In genomic region chr4:151646322-151646721, GRCh38 we compare ENCODE assay signal across 26 cellular contexts.
DNase-seq lines count a peak whose midpoint lies in the region; ATAC-seq and TF ChIP-seq lines count a peak whose summit lies in the region.
"Had no signal": no experiment of that assay in that cellular context is flagged by ENCODE, and none has a peak within 500 bp of the region (broad histone marks: within the 10 kb centered on the region; RNA-seq: fewer than 3 reads in every experiment).

No MANE protein-coding gene starts in this region.

- no peaks in the 10 kb centered on the region for H3K9me3 Mint-ChIP-seq in endodermal cell
- H3K9me3 Mint-ChIP-seq: mesothelial cell of epicardium had no signal

- peaks cover 34% of the 10 kb centered on the region for H3K4me1 Mint-ChIP-seq in endodermal cell
- H3K4me1 Mint-ChIP-seq: immature natural killer cell, mesothelial cell of epicardium, naive B cell had no signal

- peaks cover 13% of the 10 kb centered on the region for H3K27me3 ChIP-seq in OCI-LY3 (ENCODE audit: low read depth, low read length)
- peaks cover 23% of the 10 kb centered on the region for H3K27me3 ChIP-seq in endodermal cell (ENCODE audit: control insufficient read depth, insufficient read depth, low read length, poor library complexity, severe bottlenecking)
- peaks cover 0 to 2% (median 0%) of the 10 kb centered on the region in 3 experiments for H3K27me3 ChIP-seq in neuronal stem cell (ENCODE audit: control insufficient read depth in 3 of 3, insufficient read depth in 3 of 3, low read depth in 1 of 3, low read length in 3 of 3)
- H3K27me3 ChIP-seq: BLaER1, left lung, Peyer's patch, tibial nerve had no signal

- no peaks in the 10 kb centered on the region for H3K79me1 ChIP-seq in neuronal stem cell (ENCODE audit: low read depth, low read length)

- H3K36me3 ChIP-seq in OCI-LY3 (replicated peaks; ENCODE audit: low read depth, low read length) (peaks cover 2% of the 10 kb centered on the region), endodermal cell (ENCODE audit: control insufficient read depth, insufficient read depth, low read length) (no peaks in the 10 kb centered on the region), neuronal stem cell (replicated peaks in 1 of 2; ENCODE audit: control insufficient read depth in 2 of 2, insufficient read depth in 2 of 2, low read length in 2 of 2) (no peaks in the 10 kb centered on the region)
- H3K36me3 ChIP-seq: BLaER1, left lung had no signal

- no peak overlapping the region for H4K91ac ChIP-seq in neuronal stem cell (ENCODE audit: low read depth, low read length, poor library complexity)

- no peak overlapping the region for H2BK12ac ChIP-seq in neuronal stem cell (ENCODE audit: low read length)

- no peak overlapping the region for H2BK15ac ChIP-seq in neuronal stem cell (ENCODE audit: low read length)

- H3K23ac ChIP-seq in neuronal stem cell (ENCODE audit: low read depth, low read length, poor library complexity) = no peak overlapping the region

- H2AFZ ChIP-seq in OCI-LY3 (ENCODE audit: low read depth, low read length) = no peak overlapping the region
- peak overlapping the region; percentile 57 for H2AFZ ChIP-seq in neuronal stem cell (ENCODE audit: low read length)

- no peak overlapping the region for H3K4me3 ChIP-seq in OCI-LY3 (ENCODE audit: low read length)
- no peak overlapping the region for H3K4me3 ChIP-seq in endodermal cell (ENCODE audit: low read length)
- no peak overlapping the region for H3K4me3 ChIP-seq in neuronal stem cell (ENCODE audit: low read length in 2 of 2)
- H3K4me3 ChIP-seq: BLaER1, coronary artery, left lung, Peyer's patch, skin epidermis, tibial nerve had no signal

- H3K4me1 ChIP-seq in OCI-LY3 (ENCODE audit: low read length) (peaks cover 32% of the 10 kb centered on the region), endodermal cell (ENCODE audit: control insufficient read depth, insufficient read depth, low read length) (peaks cover 3% of the 10 kb centered on the region), neuronal stem cell (ENCODE audit: control insufficient read depth in 2 of 2, insufficient read depth in 1 of 2, low read depth in 1 of 2, low read length in 2 of 2) (no peaks in the 10 kb centered on the region)
- H3K4me1 ChIP-seq: BLaER1, Caco-2, left lung, Peyer's patch, tibial nerve had no signal

- H3K9me3 ChIP-seq in OCI-LY3 (ENCODE audit: insufficient read depth, low read length) (no peaks in the 10 kb centered on the region), endodermal cell (ENCODE audit: control insufficient read depth, low read length) (no peaks in the 10 kb centered on the region), neuronal stem cell (replicated peaks in 1 of 2; ENCODE audit: control insufficient read depth in 2 of 2, insufficient read depth in 1 of 2, low read depth in 1 of 2, low read length in 2 of 2) (no peaks in the 10 kb centered on the region)
- H3K9me3 ChIP-seq: BLaER1, Caco-2, left lung, Peyer's patch, tibial nerve had no signal

- H3K4ac ChIP-seq in neuronal stem cell (ENCODE audit: low read length) = no peak overlapping the region

- ATAC-seq in GM19023 (IDR thresholded peaks at IDR 0.05; ENCODE audit: unreplicated experiment) = no peak
- ATAC-seq: left lung had no signal

- H4K20me1 ChIP-seq in OCI-LY3 (ENCODE audit: insufficient read depth, low read length) = no peaks in the 10 kb centered on the region
- H4K20me1 ChIP-seq: BLaER1 had no signal

- no peak overlapping the region for H3K14ac ChIP-seq in neuronal stem cell (ENCODE audit: low read length)

- CTCF ChIA-PET in HEK293T (lab: Yijun Ruan, JAX) = interaction anchor here (1.3 kb wide), 1 partner anchor 9 kb away, joined by 5 read pairs; no protein-coding TSS in a partner anchor

- H3K9ac ChIP-seq in OCI-LY3 (ENCODE audit: low read length) (no peak overlapping the region), endodermal cell (ENCODE audit: extremely low read depth, low read length, poor library complexity, severe bottlenecking) (no peak overlapping the region), neuronal stem cell (ENCODE audit: low read depth, low read length, poor library complexity) (no peak overlapping the region)
- H3K9ac ChIP-seq: BLaER1 had no signal

- H3K18ac ChIP-seq in neuronal stem cell (ENCODE audit: low read length) = no peak overlapping the region

- 84 to 87% methylated on average over 3 to 5 of the region's 5 CpGs for WGBS in endodermal cell (ENCODE audit: insufficient coverage in 1 of 2, insufficient read length in 1 of 2), 2 experiments
- no CpG with 5 or more reads among the region's 5 CpGs for WGBS in neuronal stem cell (ENCODE audit: extremely low coverage in 2 of 2, insufficient read length in 2 of 2, insufficient replicate concordance in 1 of 2), 2 donors

- H3K27ac ChIP-seq in OCI-LY3 (ENCODE audit: low read length) = no peak overlapping the region
- H3K27ac ChIP-seq in endodermal cell (ENCODE audit: low read depth, low read length) = no peak overlapping the region
- no peak overlapping the region for H3K27ac ChIP-seq in neuronal stem cell (replicated peaks; ENCODE audit: low read length)
- H3K27ac ChIP-seq: BLaER1, coronary artery, left lung, Peyer's patch, skin epidermis, tibial nerve had no signal

- peaks cover 14% of the 10 kb centered on the region for H3K27me3 Mint-ChIP-seq in endodermal cell (ENCODE audit: insufficient read depth)

- no peak overlapping the region for H3K4me2 ChIP-seq in OCI-LY3 (ENCODE audit: low read length)
- H3K4me2 ChIP-seq in neuronal stem cell (ENCODE audit: insufficient read depth, low read length, poor library complexity, severe bottlenecking) = no peak overlapping the region
- H3K4me2 ChIP-seq: BLaER1 had no signal

- H4K8ac ChIP-seq in neuronal stem cell (ENCODE audit: low read depth, low read length) = no peak overlapping the region

- H3K36me3 Mint-ChIP-seq in endodermal cell (ENCODE audit: low read depth) = peaks cover 13% of the 10 kb centered on the region
- H3K36me3 Mint-ChIP-seq: immature natural killer cell, naive B cell had no signal

- no peak overlapping the region for H3K4me3 Mint-ChIP-seq in endodermal cell
- H3K4me3 Mint-ChIP-seq: immature natural killer cell, mesothelial cell of epicardium, naive B cell had no signal

- H2AK5ac ChIP-seq in neuronal stem cell (ENCODE audit: low read depth, low read length) = no peak overlapping the region

- H3K79me2 ChIP-seq in OCI-LY3 (ENCODE audit: low read length) = no peaks in the 10 kb centered on the region

- peak; percentile 3 for DNase-seq in ELR (ENCODE audit: low read depth)
- DNase-seq in endodermal cell = peak; percentile 65
- DNase-seq in neuronal stem cell (ENCODE audit: low spot score) = no peak
- DNase-seq in HK-2 (ENCODE audit: unreplicated experiment) = no peak
- DNase-seq in HEK293T (ENCODE audit: extremely low spot score) = no peak
- DNase-seq: activated CD4-positive, alpha-beta T cell treated with anti-CD3 and anti-CD28 coated beads, Interleukin-2, amount 50 U/mL, for 4 hours; activated CD4-positive, CD25-positive, alpha-beta regulatory T cell; activated naive CD4-positive, alpha-beta T cell treated with anti-CD3 and anti-CD28 coated beads, Interleukin-2, amount 50 U/mL, for 16 hours; amygdala; Caco-2; effector memory CD4-positive, alpha-beta T cell; immature natural killer cell; left lung; naive B cell; NCI-H146; NCI-H446 treated with DMSO at 0.1 percent for 48 hours; occipital lobe; Peyer's patch; stimulated activated CD8-positive, alpha-beta memory T cell treated with anti-CD3 and anti-CD28 coated beads, Interleukin-4, amount 100 ng/mL, for 48 hours had no signal

- H2BK5ac ChIP-seq in neuronal stem cell (ENCODE audit: low read length) = no peak overlapping the region

- POLR2A ChIA-PET in HEK293T (lab: Yijun Ruan, JAX) = no interaction called here

- peak; percentile 33 for TF ChIP-seq CTCF in OCI-LY3 (IDR thresholded peaks at IDR 0.05; ENCODE audit: low read depth, low read length)
- peak; percentile 70 for TF ChIP-seq CTCF in endodermal cell (conservative IDR thresholded peaks at IDR 0.05)

- no peak overlapping the region for H3K27ac Mint-ChIP-seq in endodermal cell
- H3K27ac Mint-ChIP-seq: immature natural killer cell, mesothelial cell of epicardium had no signal

- H2BK120ac ChIP-seq in neuronal stem cell (ENCODE audit: low read depth, low read length) = no peak overlapping the region

TF ChIP-seq in HEK293T, 16 proteins besides CTCF, POLR2A, EP300 and RAD21:
- no peak for TF ChIP-seq SP1 (IDR thresholded peaks at IDR 0.05)
- no peak for TF ChIP-seq LEF1 (IDR thresholded peaks at IDR 0.05; ENCODE audit: borderline replicate concordance)
- no peak for TF ChIP-seq SUZ12 (IDR thresholded peaks at IDR 0.05)
- no peak for TF ChIP-seq FOXA1 (IDR thresholded peaks at IDR 0.05)
- no peak for TF ChIP-seq ARNT (IDR thresholded peaks at IDR 0.05)
- no peak for TF ChIP-seq FOXM1 (IDR thresholded peaks at IDR 0.05; ENCODE audit: borderline replicate concordance)
- no peak for TF ChIP-seq ELF4 (IDR thresholded peaks at IDR 0.05)
- TF ChIP-seq BHLHE40 (IDR thresholded peaks at IDR 0.05; ENCODE audit: borderline replicate concordance) = no peak

Comparison
In these comparisons a context has a peak if more than half of its experiments do, and no peak if none do; other contexts are left out.
1. DNase-seq: peak in ELR (single experiment) and endodermal cell (single experiment); none in neuronal stem cell (single experiment), HK-2 (single experiment) and HEK293T (single experiment).